18 cellular contexts compared by ENCODE assay signal in the genomic region with DNA sequence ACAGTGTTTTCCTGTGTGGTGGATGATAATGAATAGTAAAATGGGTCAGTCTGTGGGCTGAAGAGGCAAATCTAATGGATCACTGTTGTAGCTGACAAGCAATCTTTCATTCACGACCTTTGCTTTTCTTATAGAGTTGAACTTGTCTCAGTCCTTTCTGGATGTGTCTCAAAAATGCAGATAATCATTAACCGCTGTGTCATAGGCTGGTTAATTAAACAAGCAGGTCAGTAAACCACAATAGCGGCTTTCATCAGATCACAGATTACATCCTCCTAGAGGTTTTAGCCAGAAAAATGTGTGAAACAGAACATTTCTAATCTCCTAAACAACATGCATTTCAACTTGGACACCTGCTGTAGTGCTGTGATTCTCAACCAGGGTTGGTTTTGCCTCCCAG. TPM values are rescaled to one million over a fixed set of nuclear protein-coding genes. Genes with fewer than 3 reads are reported as not detected.
"Had no signal": no experiment of that assay in that cellular context is flagged by ENCODE, and none has a peak within 500 bp of the region (broad histone marks: within the 10 kb centered on the region; RNA-seq: fewer than 3 reads in every experiment).

No MANE protein-coding gene starts in this region.

- H3K27ac ChIP-seq: breast epithelium, neutrophil, skin epidermis, testis had no signal

- H3K9me3 ChIP-seq: breast epithelium, gastroesophageal sphincter, neutrophil, SK-N-SH, testis had no signal

- H3K4me3 ChIP-seq: breast epithelium, dorsolateral prefrontal cortex, gastroesophageal sphincter, lung, skin epidermis, testis had no signal

- H3K36me3 ChIP-seq: breast epithelium, gastroesophageal sphincter, neutrophil had no signal

- ATAC-seq: activated T-helper 17 cell treated with anti-CD3 and anti-CD28 coated beads, Interleukin-2, amount 50 U/mL, for 72 hours; gastroesophageal sphincter had no signal

- H3K4me1 ChIP-seq: breast epithelium had no signal

- H3K27me3 ChIP-seq: gastroesophageal sphincter, testis had no signal

- DNase-seq: activated CD4-positive, CD25-positive, alpha-beta regulatory T cell treated with anti-CD3 and anti-CD28 coated beads, Interleukin-2, amount 50 U/mL, for 72 hours; activated naive CD4-positive, alpha-beta T cell treated with Interleukin-2 at 50 U/mL for 16 hours; activated T-cell treated with anti-CD3 and anti-CD28 coated beads for 4 hours; aorta; dorsolateral prefrontal cortex; hippocampal formation; naive B cell; retina; SK-N-SH; T-helper 1 cell; T1000; testis had no signal

- H3K9ac ChIP-seq: SK-N-SH had no signal

RNA-seq across cellular contexts. Expression of a gene that starts 2.5 kb away (rescaled TPM):
- total RNA-seq: activated T-helper 17 cell treated with anti-CD3 and anti-CD28 coated beads, Interleukin-2, amount 50 U/mL, for 72 hours had no signal
- polyA plus RNA-seq: SK-N-SH had no signal

RNA-seq across cellular contexts. Expression of a gene that starts 54.7 kb away (rescaled TPM):
- total RNA-seq: activated T-helper 17 cell treated with anti-CD3 and anti-CD28 coated beads, Interleukin-2, amount 50 U/mL, for 72 hours had no signal
